8 cellular contexts compared by ENCODE assay signal in genomic region chr5:98929123-98929981, GRCh38. TPM values are rescaled to one million over a fixed set of nuclear protein-coding genes. Genes with fewer than 3 reads are reported as not detected.
DNase-seq lines count a peak whose midpoint lies in the region; ATAC-seq and TF ChIP-seq lines count a peak whose summit lies in the region.

No MANE protein-coding gene starts in this region.

- TF ChIP-seq CTCF in AG10803 (conservative IDR thresholded peaks at IDR 0.05; ENCODE audit: low read length) (no peak), chondrocyte (IDR thresholded peaks at IDR 0.05) (no peak), kidney epithelial cell (IDR thresholded peaks at IDR 0.05; ENCODE audit: insufficient read depth, low read length, poor library complexity, severe bottlenecking) (no peak)

- H3K36me3 Mint-ChIP-seq in chondrocyte (ENCODE audit: low read depth), result peaks cover 1% of the 10 kb centered on the region

- H3K4me3 ChIP-seq in AG10803 (ENCODE audit: low read length) (peak overlapping the region; percentile 97), kidney epithelial cell (ENCODE audit: low read depth, low read length) (peak overlapping the region; percentile 90)

- peak overlapping the region; percentile 100 for H3K27ac Mint-ChIP-seq in chondrocyte (ENCODE audit: unreplicated experiment)

- H3K27me3 Mint-ChIP-seq in chondrocyte (ENCODE audit: low read depth), result no peaks in the 10 kb centered on the region

- ATAC-seq in GM19023 (IDR thresholded peaks at IDR 0.05; ENCODE audit: unreplicated experiment), result peak; percentile 58
- ATAC-seq in HG03196 (IDR thresholded peaks at IDR 0.05; ENCODE audit: unreplicated experiment), result peak; percentile 72

- peak overlapping the region; percentile 96 for H3K4me3 Mint-ChIP-seq in chondrocyte (ENCODE audit: unreplicated experiment)

- H3K27me3 ChIP-seq in kidney epithelial cell (ENCODE audit: control insufficient read depth, insufficient read depth, low read length), result no peaks in the 10 kb centered on the region

- H3K36me3 ChIP-seq in kidney epithelial cell (ENCODE audit: control insufficient read depth, insufficient read depth, low read length), result no peaks in the 10 kb centered on the region

- peaks cover 36% of the 10 kb centered on the region for H3K4me1 Mint-ChIP-seq in chondrocyte (ENCODE audit: low read depth)

- no peaks in the 10 kb centered on the region for H3K9me3 Mint-ChIP-seq in chondrocyte (ENCODE audit: low read depth)

- DNase-seq in AG10803 (ENCODE audit: low read depth), result peak; percentile 98
- DNase-seq in NCI-H446 (lab: John Stamatoyannopoulos, UW), result peak; percentile 88 to 92
- DNase-seq in activated CD4-positive, alpha-beta T cell treated with anti-CD3 and anti-CD28 coated beads for 24 hours (ENCODE audit: low read depth in 2 of 2), result peak; percentile 84 to 89
- peak; percentile 96 for DNase-seq in chondrocyte (ENCODE audit: low spot score)
- DNase-seq in kidney epithelial cell (ENCODE audit: low read depth), result peak; percentile 88
- DNase-seq in stimulated activated CD4-positive, alpha-beta T cell treated with anti-CD3 and anti-CD28 coated beads, Interleukin-15, amount 100 ng/mL, for 24 hours, result peak; percentile 94

RNA-seq across cellular contexts. Expression of gene CHD1, which starts 0.5 kb away (rescaled TPM):
- 24.5 to 27.0 TPM (median 24.6 TPM) in 3 replicates for total RNA-seq in chondrocyte
- total RNA-seq in kidney epithelial cell, result 37.4 and 43.7 TPM in 2 replicates

Comparison
In these comparisons a context has a peak if more than half of its experiments do, and no peak if none do; other contexts are left out.
1. Peak in every context shown above with its lines: DNase-seq, ATAC-seq and H3K4me3 ChIP-seq.